ENCODE assay signal across 21 cellular contexts in genomic region chr1:97379387-97380075, GRCh38.
A peak's percentile ranks its signal among the peaks of the same experiment; 100 is the strongest.
DNase-seq lines count a peak whose midpoint lies in the region; ATAC-seq and TF ChIP-seq lines count a peak whose summit lies in the region.
"Had no signal": no experiment of that assay in that cellular context is flagged by ENCODE, and none has a peak within 500 bp of the region (broad histone marks: within the 10 kb centered on the region; RNA-seq: fewer than 3 reads in every experiment).

No MANE protein-coding gene starts in this region.

- peaks cover 55% of the 10 kb centered on the region for H3K4me1 Mint-ChIP-seq in HFFc6 (ENCODE audit: low read depth)
- H3K4me1 Mint-ChIP-seq in activated naive CD8-positive, alpha-beta T cell treated with anti-CD3 and anti-CD28 coated beads, Interleukin-2, amount 50 U/mL, for 24 hours, result peaks cover 8% of the 10 kb centered on the region

- TF ChIP-seq CTCF in AG09309 (IDR thresholded peaks at IDR 0.05; ENCODE audit: control insufficient read depth, insufficient read depth, low read depth, low read length, missing control alignments) (no peak), HFFc6 (IDR thresholded peaks at IDR 0.05) (no peak)

- peak; percentile 61 for DNase-seq in AG09309 (ENCODE audit: low read depth)
- DNase-seq in HFFc6, result peak; percentile 74
- DNase-seq in astrocyte of the hippocampus (ENCODE audit: low read depth, low spot score), result peak; percentile 18
- peak; percentile 86 for DNase-seq in iris pigment epithelial cell (ENCODE audit: low read depth)
- no peak for DNase-seq in activated naive CD8-positive, alpha-beta T cell treated with anti-CD3 and anti-CD28 coated beads, Interleukin-2, amount 50 U/mL, for 24 hours
- DNase-seq in superior temporal gyrus (ENCODE audit: extremely low spot score), result no peak
- no peak for DNase-seq in SIG-M5 treated with dmso at 0.1 percent for 504 hours (lab: John Stamatoyannopoulos, UW; ENCODE audit: unreplicated experiment)
- DNase-seq: activated CD4-positive, CD25-positive, alpha-beta regulatory T cell; activated gamma-delta T cell; islet precursor cell; midbrain; NCI-H2029 treated with DMSO at 0.1 percent for 48 hours; NCI-H748 treated with DMSO at 0.1 percent for 48 hours; Peyer's patch; right lobe of liver; stimulated activated CD4-positive, alpha-beta T cell treated with anti-CD3 and anti-CD28 coated beads, Interleukin-4, amount 100 ng/mL, for 1 hour; T-helper 1 cell had no signal

- no peak overlapping the region for H3K4me3 ChIP-seq in AG09309 (ENCODE audit: control insufficient read depth, low read depth, low read length)
- H3K4me3 ChIP-seq: BLaER1 treated with 17β-estradiol and CSF1 and Interleukin-3, amounts not matched to agents 10 nM and 100 nM; Peyer's patch; right lobe of liver had no signal

- peak overlapping the region; percentile 32; the same call in 1 of the 2 replicates for H3K4me3 Mint-ChIP-seq in HFFc6
- no peak overlapping the region for H3K4me3 Mint-ChIP-seq in activated naive CD8-positive, alpha-beta T cell treated with anti-CD3 and anti-CD28 coated beads, Interleukin-2, amount 50 U/mL, for 24 hours
- H3K4me3 Mint-ChIP-seq: central memory CD8-positive, alpha-beta T cell; type B pancreatic cell had no signal

- peaks cover 12% of the 10 kb centered on the region for H3K36me3 Mint-ChIP-seq in HFFc6 (ENCODE audit: low read depth)
- peaks cover 2% of the 10 kb centered on the region for H3K36me3 Mint-ChIP-seq in activated naive CD8-positive, alpha-beta T cell treated with anti-CD3 and anti-CD28 coated beads, Interleukin-2, amount 50 U/mL, for 24 hours (ENCODE audit: low read depth)
- H3K36me3 Mint-ChIP-seq: type B pancreatic cell had no signal

- H3K27ac Mint-ChIP-seq in HFFc6, result peak overlapping the region; percentile 79
- H3K27ac Mint-ChIP-seq in activated naive CD8-positive, alpha-beta T cell treated with anti-CD3 and anti-CD28 coated beads, Interleukin-2, amount 50 U/mL, for 24 hours, result no peak overlapping the region
- H3K27ac Mint-ChIP-seq: type B pancreatic cell had no signal

- no peak for ATAC-seq in activated naive CD8-positive, alpha-beta T cell treated with anti-CD3 and anti-CD28 coated beads, Interleukin-2, amount 50 U/mL, for 24 hours
- ATAC-seq in HG03108 (IDR thresholded peaks at IDR 0.05; ENCODE audit: unreplicated experiment), result no peak
- ATAC-seq: right lobe of liver had no signal

- no peaks in the 10 kb centered on the region for H3K9me3 Mint-ChIP-seq in HFFc6
- no peaks in the 10 kb centered on the region for H3K9me3 Mint-ChIP-seq in activated naive CD8-positive, alpha-beta T cell treated with anti-CD3 and anti-CD28 coated beads, Interleukin-2, amount 50 U/mL, for 24 hours
- H3K9me3 Mint-ChIP-seq: central memory CD8-positive, alpha-beta T cell had no signal

- H3K27me3 Mint-ChIP-seq in HFFc6 (ENCODE audit: insufficient read depth), result no peaks in the 10 kb centered on the region; the same call in 1 of the 2 replicates
- no peaks in the 10 kb centered on the region for H3K27me3 Mint-ChIP-seq in activated naive CD8-positive, alpha-beta T cell treated with anti-CD3 and anti-CD28 coated beads, Interleukin-2, amount 50 U/mL, for 24 hours
- H3K27me3 Mint-ChIP-seq: central memory CD8-positive, alpha-beta T cell; type B pancreatic cell had no signal

Comparison
In these comparisons a context has a peak if more than half of its experiments do, and no peak if none do; other contexts are left out.
1. DNase-seq: peak in AG09309 (single experiment), HFFc6 (single experiment), astrocyte of the hippocampus (single experiment) and iris pigment epithelial cell (single experiment); none in activated naive CD8-positive, alpha-beta T cell treated with anti-CD3 and anti-CD28 coated beads, Interleukin-2, amount 50 U/mL, for 24 hours (single experiment), superior temporal gyrus (single experiment) and SIG-M5 treated with dmso at 0.1 percent for 504 hours (single experiment).